ENCODE assay signal across 1 cellular context in the genomic region with DNA sequence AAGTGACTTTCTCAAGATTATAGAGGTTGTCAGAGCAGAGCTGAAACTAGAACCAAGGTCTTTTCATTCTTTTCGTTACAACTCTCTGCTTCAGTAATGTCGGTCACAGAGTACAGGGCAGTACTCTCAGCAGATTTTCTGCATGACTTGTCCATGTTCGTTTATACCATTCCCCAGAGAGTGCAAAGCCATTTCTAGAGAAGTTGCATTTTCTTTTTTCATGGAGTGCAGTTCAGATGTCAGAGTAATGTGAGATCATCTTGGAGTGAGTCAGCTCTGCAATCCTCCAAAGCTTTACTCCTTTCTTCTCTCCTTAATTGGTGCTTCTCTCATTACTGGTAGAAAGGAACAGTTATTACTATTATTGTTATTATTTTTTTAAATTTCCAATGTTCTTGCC.
TF ChIP-seq lines count a peak whose summit lies in the region.

No MANE protein-coding gene starts in this region.

TF ChIP-seq in HEK293, 187 proteins besides CTCF, POLR2A, EP300 and RAD21 (continued from another document and continues in another):
- TF ChIP-seq ZNF544 (tag by site-specific recombination; IDR thresholded peaks at IDR 0.05) (no peak), GLI2 (tag by site-specific recombination; IDR thresholded peaks at IDR 0.05; ENCODE audit: borderline replicate concordance, low read depth) (no peak), ZNF155 (tag by site-specific recombination; IDR thresholded peaks at IDR 0.05) (no peak), ZBTB17 (tag by site-specific recombination; IDR thresholded peaks at IDR 0.05) (peak; percentile 49; the same call in 1 of the 2 replicates), ZFP41 (tag by site-specific recombination; IDR thresholded peaks at IDR 0.05; ENCODE audit: borderline replicate concordance) (no peak), ZNF394 (tag by site-specific recombination; IDR thresholded peaks at IDR 0.05; ENCODE audit: borderline replicate concordance) (peak; percentile 82), ZNF37A (tag by site-specific recombination; IDR thresholded peaks at IDR 0.05) (no peak), ZNF658 (tag by site-specific recombination; IDR thresholded peaks at IDR 0.05) (no peak), MZF1 (tag by site-specific recombination; IDR thresholded peaks at IDR 0.05; ENCODE audit: borderline replicate concordance) (peak; percentile 55; the same call in 1 of the 2 replicates), ZNF600 (tag by site-specific recombination; IDR thresholded peaks at IDR 0.05) (0 out of 2 replicates have a peak, but pooled peaks have one; percentile 32), ZNF112 (tag by site-specific recombination; IDR thresholded peaks at IDR 0.05) (no peak), ZNF140 (tag by site-specific recombination; IDR thresholded peaks at IDR 0.05) (no peak), ZNF660 (tag by site-specific recombination; IDR thresholded peaks at IDR 0.05) (0 out of 2 replicates have a peak, but pooled peaks have one; percentile 21), ZNF174 (tag by site-specific recombination; IDR thresholded peaks at IDR 0.05) (no peak), ZNF473 (tag by site-specific recombination; IDR thresholded peaks at IDR 0.05) (no peak), ZNF133 (tag by site-specific recombination; IDR thresholded peaks at IDR 0.05) (no peak), SP7 (tag by site-specific recombination; IDR thresholded peaks at IDR 0.05) (peak; percentile 48; the same call in 1 of the 2 replicates)
- TF ChIP-seq, protein P1, sequence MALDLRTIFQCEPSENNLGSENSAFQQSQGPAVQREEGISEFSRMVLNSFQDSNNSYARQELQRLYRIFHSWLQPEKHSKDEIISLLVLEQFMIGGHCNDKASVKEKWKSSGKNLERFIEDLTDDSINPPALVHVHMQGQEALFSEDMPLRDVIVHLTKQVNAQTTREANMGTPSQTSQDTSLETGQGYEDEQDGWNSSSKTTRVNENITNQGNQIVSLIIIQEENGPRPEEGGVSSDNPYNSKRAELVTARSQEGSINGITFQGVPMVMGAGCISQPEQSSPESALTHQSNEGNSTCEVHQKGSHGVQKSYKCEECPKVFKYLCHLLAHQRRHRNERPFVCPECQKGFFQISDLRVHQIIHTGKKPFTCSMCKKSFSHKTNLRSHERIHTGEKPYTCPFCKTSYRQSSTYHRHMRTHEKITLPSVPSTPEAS (tag by site-specific recombination; IDR thresholded peaks at IDR 0.05) = no peak
- TF ChIP-seq, protein P2, sequence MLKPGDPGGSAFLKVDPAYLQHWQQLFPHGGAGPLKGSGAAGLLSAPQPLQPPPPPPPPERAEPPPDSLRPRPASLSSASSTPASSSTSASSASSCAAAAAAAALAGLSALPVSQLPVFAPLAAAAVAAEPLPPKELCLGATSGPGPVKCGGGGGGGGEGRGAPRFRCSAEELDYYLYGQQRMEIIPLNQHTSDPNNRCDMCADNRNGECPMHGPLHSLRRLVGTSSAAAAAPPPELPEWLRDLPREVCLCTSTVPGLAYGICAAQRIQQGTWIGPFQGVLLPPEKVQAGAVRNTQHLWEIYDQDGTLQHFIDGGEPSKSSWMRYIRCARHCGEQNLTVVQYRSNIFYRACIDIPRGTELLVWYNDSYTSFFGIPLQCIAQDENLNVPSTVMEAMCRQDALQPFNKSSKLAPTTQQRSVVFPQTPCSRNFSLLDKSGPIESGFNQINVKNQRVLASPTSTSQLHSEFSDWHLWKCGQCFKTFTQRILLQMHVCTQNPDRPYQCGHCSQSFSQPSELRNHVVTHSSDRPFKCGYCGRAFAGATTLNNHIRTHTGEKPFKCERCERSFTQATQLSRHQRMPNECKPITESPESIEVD (tag by site-specific recombination; IDR thresholded peaks at IDR 0.05) = peak; percentile 76
- TF ChIP-seq, protein P3, sequence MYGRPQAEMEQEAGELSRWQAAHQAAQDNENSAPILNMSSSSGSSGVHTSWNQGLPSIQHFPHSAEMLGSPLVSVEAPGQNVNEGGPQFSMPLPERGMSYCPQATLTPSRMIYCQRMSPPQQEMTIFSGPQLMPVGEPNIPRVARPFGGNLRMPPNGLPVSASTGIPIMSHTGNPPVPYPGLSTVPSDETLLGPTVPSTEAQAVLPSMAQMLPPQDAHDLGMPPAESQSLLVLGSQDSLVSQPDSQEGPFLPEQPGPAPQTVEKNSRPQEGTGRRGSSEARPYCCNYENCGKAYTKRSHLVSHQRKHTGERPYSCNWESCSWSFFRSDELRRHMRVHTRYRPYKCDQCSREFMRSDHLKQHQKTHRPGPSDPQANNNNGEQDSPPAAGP (tag by site-specific recombination; IDR thresholded peaks at IDR 0.05) = no peak
- TF ChIP-seq, protein P4, sequence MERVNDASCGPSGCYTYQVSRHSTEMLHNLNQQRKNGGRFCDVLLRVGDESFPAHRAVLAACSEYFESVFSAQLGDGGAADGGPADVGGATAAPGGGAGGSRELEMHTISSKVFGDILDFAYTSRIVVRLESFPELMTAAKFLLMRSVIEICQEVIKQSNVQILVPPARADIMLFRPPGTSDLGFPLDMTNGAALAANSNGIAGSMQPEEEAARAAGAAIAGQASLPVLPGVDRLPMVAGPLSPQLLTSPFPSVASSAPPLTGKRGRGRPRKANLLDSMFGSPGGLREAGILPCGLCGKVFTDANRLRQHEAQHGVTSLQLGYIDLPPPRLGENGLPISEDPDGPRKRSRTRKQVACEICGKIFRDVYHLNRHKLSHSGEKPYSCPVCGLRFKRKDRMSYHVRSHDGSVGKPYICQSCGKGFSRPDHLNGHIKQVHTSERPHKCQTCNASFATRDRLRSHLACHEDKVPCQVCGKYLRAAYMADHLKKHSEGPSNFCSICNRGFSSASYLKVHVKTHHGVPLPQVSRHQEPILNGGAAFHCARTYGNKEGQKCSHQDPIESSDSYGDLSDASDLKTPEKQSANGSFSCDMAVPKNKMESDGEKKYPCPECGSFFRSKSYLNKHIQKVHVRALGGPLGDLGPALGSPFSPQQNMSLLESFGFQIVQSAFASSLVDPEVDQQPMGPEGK (tag by site-specific recombination; IDR thresholded peaks at IDR 0.05) = no peak
- TF ChIP-seq, protein P5, sequence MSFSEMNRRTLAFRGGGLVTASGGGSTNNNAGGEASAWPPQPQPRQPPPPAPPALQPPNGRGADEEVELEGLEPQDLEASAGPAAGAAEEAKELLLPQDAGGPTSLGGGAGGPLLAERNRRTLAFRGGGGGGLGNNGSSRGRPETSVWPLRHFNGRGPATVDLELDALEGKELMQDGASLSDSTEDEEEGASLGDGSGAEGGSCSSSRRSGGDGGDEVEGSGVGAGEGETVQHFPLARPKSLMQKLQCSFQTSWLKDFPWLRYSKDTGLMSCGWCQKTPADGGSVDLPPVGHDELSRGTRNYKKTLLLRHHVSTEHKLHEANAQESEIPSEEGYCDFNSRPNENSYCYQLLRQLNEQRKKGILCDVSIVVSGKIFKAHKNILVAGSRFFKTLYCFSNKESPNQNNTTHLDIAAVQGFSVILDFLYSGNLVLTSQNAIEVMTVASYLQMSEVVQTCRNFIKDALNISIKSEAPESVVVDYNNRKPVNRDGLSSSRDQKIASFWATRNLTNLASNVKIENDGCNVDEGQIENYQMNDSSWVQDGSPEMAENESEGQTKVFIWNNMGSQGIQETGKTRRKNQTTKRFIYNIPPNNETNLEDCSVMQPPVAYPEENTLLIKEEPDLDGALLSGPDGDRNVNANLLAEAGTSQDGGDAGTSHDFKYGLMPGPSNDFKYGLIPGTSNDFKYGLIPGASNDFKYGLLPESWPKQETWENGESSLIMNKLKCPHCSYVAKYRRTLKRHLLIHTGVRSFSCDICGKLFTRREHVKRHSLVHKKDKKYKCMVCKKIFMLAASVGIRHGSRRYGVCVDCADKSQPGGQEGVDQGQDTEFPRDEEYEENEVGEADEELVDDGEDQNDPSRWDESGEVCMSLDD (tag by site-specific recombination; IDR thresholded peaks at IDR 0.05) = no peak
- TF ChIP-seq, protein P6, sequence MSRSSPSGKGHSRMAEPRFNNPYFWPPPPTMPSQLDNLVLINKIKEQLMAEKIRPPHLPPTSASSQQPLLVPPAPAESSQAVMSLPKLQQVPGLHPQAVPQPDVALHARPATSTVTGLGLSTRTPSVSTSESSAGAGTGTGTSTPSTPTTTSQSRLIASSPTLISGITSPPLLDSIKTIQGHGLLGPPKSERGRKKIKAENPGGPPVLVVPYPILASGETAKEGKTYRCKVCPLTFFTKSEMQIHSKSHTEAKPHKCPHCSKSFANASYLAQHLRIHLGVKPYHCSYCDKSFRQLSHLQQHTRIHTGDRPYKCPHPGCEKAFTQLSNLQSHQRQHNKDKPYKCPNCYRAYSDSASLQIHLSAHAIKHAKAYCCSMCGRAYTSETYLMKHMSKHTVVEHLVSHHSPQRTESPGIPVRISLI (tag by site-specific recombination; IDR thresholded peaks at IDR 0.05) = peak; percentile 92
- TF ChIP-seq, protein P7, sequence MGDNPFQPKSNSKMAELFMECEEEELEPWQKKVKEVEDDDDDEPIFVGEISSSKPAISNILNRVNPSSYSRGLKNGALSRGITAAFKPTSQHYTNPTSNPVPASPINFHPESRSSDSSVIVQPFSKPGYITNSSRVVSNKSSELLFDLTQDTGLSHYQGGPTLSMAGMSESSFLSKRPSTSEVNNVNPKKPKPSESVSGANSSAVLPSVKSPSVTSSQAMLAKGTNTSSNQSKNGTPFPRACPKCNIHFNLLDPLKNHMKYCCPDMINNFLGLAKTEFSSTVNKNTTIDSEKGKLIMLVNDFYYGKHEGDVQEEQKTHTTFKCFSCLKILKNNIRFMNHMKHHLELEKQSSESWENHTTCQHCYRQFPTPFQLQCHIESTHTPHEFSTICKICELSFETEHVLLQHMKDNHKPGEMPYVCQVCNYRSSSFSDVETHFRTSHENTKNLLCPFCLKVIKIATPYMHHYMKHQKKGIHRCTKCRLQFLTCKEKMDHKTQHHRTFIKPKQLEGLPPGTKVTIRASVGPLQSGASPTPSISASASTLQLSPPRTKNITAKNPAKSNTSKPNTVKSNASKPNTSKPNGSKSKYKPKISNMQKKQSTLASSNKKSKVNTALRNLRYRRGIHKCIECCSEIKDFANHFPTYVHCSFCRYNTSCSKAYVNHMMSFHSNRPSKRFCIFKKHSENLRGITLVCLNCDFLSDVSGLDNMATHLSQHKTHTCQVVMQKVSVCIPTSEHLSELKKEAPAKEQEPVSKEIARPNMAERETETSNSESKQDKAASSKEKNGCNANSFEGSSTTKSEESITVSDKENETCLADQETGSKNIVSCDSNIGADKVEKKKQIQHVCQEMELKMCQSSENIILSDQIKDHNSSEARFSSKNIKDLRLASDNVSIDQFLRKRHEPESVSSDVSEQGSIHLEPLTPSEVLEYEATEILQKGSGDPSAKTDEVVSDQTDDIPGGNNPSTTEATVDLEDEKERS (tag by site-specific recombination; IDR thresholded peaks at IDR 0.05) = no peak
- TF ChIP-seq, protein P8, sequence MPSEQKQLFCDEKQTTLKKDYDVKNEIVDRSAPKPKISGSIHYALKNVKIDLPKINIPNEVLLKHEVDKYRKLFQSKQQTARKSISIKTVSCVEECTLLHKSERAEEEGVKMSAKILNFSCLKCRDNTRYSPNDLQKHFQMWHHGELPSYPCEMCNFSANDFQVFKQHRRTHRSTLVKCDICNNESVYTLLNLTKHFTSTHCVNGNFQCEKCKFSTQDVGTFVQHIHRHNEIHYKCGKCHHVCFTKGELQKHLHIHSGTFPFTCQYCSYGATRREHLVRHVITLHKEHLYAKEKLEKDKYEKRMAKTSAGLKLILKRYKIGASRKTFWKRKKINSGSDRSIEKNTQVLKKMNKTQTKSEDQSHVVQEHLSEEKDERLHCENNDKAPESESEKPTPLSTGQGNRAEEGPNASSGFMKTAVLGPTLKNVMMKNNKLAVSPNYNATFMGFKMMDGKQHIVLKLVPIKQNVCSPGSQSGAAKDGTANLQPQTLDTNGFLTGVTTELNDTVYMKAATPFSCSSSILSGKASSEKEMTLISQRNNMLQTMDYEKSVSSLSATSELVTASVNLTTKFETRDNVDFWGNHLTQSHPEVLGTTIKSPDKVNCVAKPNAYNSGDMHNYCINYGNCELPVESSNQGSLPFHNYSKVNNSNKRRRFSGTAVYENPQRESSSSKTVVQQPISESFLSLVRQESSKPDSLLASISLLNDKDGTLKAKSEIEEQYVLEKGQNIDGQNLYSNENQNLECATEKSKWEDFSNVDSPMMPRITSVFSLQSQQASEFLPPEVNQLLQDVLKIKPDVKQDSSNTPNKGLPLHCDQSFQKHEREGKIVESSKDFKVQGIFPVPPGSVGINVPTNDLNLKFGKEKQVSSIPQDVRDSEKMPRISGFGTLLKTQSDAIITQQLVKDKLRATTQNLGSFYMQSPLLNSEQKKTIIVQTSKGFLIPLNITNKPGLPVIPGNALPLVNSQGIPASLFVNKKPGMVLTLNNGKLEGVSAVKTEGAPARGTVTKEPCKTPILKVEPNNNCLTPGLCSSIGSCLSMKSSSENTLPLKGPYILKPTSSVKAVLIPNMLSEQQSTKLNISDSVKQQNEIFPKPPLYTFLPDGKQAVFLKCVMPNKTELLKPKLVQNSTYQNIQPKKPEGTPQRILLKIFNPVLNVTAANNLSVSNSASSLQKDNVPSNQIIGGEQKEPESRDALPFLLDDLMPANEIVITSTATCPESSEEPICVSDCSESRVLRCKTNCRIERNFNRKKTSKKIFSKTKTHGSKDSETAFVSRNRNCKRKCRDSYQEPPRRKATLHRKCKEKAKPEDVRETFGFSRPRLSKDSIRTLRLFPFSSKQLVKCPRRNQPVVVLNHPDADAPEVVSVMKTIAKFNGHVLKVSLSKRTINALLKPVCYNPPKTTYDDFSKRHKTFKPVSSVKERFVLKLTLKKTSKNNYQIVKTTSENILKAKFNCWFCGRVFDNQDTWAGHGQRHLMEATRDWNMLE (tag by site-specific recombination; conservative IDR thresholded peaks at IDR 0.05; ENCODE audit: low read depth) = no peak
- TF ChIP-seq, protein P9, sequence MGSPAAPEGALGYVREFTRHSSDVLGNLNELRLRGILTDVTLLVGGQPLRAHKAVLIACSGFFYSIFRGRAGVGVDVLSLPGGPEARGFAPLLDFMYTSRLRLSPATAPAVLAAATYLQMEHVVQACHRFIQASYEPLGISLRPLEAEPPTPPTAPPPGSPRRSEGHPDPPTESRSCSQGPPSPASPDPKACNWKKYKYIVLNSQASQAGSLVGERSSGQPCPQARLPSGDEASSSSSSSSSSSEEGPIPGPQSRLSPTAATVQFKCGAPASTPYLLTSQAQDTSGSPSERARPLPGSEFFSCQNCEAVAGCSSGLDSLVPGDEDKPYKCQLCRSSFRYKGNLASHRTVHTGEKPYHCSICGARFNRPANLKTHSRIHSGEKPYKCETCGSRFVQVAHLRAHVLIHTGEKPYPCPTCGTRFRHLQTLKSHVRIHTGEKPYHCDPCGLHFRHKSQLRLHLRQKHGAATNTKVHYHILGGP (tag by site-specific recombination; IDR thresholded peaks at IDR 0.05) = no peak
- TF ChIP-seq, protein P10, sequence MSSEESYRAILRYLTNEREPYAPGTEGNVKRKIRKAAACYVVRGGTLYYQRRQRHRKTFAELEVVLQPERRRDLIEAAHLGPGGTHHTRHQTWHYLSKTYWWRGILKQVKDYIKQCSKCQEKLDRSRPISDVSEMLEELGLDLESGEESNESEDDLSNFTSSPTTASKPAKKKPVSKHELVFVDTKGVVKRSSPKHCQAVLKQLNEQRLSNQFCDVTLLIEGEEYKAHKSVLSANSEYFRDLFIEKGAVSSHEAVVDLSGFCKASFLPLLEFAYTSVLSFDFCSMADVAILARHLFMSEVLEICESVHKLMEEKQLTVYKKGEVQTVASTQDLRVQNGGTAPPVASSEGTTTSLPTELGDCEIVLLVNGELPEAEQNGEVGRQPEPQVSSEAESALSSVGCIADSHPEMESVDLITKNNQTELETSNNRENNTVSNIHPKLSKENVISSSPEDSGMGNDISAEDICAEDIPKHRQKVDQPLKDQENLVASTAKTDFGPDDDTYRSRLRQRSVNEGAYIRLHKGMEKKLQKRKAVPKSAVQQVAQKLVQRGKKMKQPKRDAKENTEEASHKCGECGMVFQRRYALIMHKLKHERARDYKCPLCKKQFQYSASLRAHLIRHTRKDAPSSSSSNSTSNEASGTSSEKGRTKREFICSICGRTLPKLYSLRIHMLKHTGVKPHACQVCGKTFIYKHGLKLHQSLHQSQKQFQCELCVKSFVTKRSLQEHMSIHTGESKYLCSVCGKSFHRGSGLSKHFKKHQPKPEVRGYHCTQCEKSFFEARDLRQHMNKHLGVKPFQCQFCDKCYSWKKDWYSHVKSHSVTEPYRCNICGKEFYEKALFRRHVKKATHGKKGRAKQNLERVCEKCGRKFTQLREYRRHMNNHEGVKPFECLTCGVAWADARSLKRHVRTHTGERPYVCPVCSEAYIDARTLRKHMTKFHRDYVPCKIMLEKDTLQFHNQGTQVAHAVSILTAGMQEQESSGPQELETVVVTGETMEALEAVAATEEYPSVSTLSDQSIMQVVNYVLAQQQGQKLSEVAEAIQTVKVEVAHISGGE (tag by site-specific recombination; conservative IDR thresholded peaks at IDR 0.05; ENCODE audit: low read depth) = no peak
